In the genomic region with DNA sequence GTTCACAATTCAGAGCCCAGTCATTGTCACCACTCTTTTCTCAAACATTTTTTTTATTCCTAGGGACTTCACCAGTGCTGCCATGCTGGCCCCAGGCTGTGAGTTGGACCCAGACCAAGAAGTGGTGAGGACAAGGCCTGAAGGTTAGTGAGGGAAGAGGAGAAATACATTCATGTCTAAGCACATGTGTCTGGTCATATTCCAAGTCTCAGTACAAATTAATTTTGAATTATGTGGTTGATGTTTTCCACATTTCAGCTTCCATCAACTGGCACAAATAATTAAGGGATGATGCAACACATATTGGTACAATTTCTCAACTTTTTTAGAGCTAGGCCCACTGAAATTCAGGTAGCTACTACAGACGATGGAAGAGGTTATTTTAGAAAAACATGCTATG, we compare ENCODE assay signal across 27 cellular contexts.
"Had no signal": no experiment of that assay in that cellular context is flagged by ENCODE, and none has a peak within 500 bp of the region (broad histone marks: within the 10 kb centered on the region; RNA-seq: fewer than 3 reads in every experiment).

No MANE protein-coding gene starts in this region.

- H3K36me3 ChIP-seq: adrenal gland, colonic mucosa, esophagus squamous epithelium had no signal

- H3K27ac ChIP-seq: adrenal gland, body of pancreas, colonic mucosa, epithelial cell of prostate, esophagus squamous epithelium had no signal

- ATAC-seq: activated CD4-positive, alpha-beta T cell treated with anti-CD3 and anti-CD28 coated beads for 36 hours; activated T-cell treated with anti-CD3 and anti-CD28 coated beads, Interleukin-2, amount 50 U/mL, for 72 hours; body of pancreas had no signal

- DNase-seq: activated CD4-positive, alpha-beta memory T cell treated with anti-CD3 and anti-CD28 coated beads, Interleukin-2, amount 10 ng/mL, durations not matched to agents 7 days and 5 days; activated CD4-positive, alpha-beta T cell treated with anti-CD3 and anti-CD28 coated beads for 36 hours; activated CD4-positive, alpha-beta T cell treated with anti-CD3 and anti-CD28 coated beads, Interleukin-2, amount 10 ng/mL, durations not matched to agents 7 days and 5 days; activated CD4-positive, alpha-beta T cell treated with anti-CD3 and anti-CD28 coated beads, Interleukin-2, amount 50 U/mL, for 4 hours; activated CD4-positive, CD25-positive, alpha-beta regulatory T cell; activated CD4-positive, CD25-positive, alpha-beta regulatory T cell treated with anti-CD3 and anti-CD28 coated beads, Interleukin-2, amount 50 U/mL, for 72 hours; activated CD8-positive, alpha-beta memory T cell treated with anti-CD3 and anti-CD28 coated beads, Interleukin-2, amount 50 U/mL, for 48 hours; activated gamma-delta T cell treated with Interleukin-2 at 50 U/mL for 16 hours; activated naive CD4-positive, alpha-beta T cell treated with anti-CD3 and anti-CD28 coated beads, Interleukin-2, amount 50 U/mL, for 16 hours; activated naive CD4-positive, alpha-beta T cell treated with Interleukin-2 at 50 U/mL for 16 hours; activated T-cell treated with anti-CD3 and anti-CD28 coated beads for 4 hours; activated T-cell treated with anti-CD3 and anti-CD28 coated beads, Interleukin-2, amount 50 U/mL, for 24 hours; activated T-cell treated with anti-CD3 and anti-CD28 coated beads, Interleukin-2, amount 50 U/mL, for 72 hours; amygdala; aorta; body of pancreas; caudate nucleus; cerebellar nuclear complex; colonic mucosa; effector CD8-positive, alpha-beta T cell; esophagus squamous epithelium; foreskin fibroblast; head of caudate nucleus; hippocampal formation; T-helper 2 cell had no signal

- H3K4me1 ChIP-seq: adrenal gland, body of pancreas, colonic mucosa, esophagus squamous epithelium had no signal

- H3K4me3 ChIP-seq: adrenal gland, body of pancreas, colonic mucosa, esophagus squamous epithelium had no signal

- H3K27me3 ChIP-seq: adrenal gland, body of pancreas, colonic mucosa, esophagus squamous epithelium had no signal

- H3K9me3 ChIP-seq: adrenal gland, body of pancreas, colonic mucosa, esophagus squamous epithelium had no signal
